ENCODE assay signal across 8 cellular contexts in genomic region chr4:169010125-169011023, GRCh38. TPM values are rescaled to one million over a fixed set of nuclear protein-coding genes. Genes with fewer than 3 reads are reported as not detected.
DNase-seq lines count a peak whose midpoint lies in the region; ATAC-seq and TF ChIP-seq lines count a peak whose summit lies in the region.

TSS of gene CBR4 (minus strand) at chr4:169010255. CDS start at chr4:169010089, 166 bp downstream.

- H4K20me1 ChIP-seq in OCI-LY1 (ENCODE audit: insufficient read depth, low read length), result no peaks in the 10 kb centered on the region

- 2% methylated on average over 54 of the region's 54 CpGs for WGBS in HUES64

- H3K27ac Mint-ChIP-seq in endothelial cell (ENCODE audit: unreplicated experiment), result peak within 1 kb of the TSS; percentile 93

- TF ChIP-seq CTCF in OCI-LY1 (IDR thresholded peaks at IDR 0.05; ENCODE audit: low read length) (no peak), endothelial cell (IDR thresholded peaks at IDR 0.05; ENCODE audit: unreplicated experiment) (peak; percentile 20)

- peak within 1 kb of the TSS; percentile 95 for H3K4me3 Mint-ChIP-seq in endothelial cell (ENCODE audit: unreplicated experiment)

- peak within 1 kb of the TSS; percentile 88 for H3K4me2 ChIP-seq in OCI-LY1 (ENCODE audit: low read length)

- peak; percentile 97 for ATAC-seq in GM21423 (IDR thresholded peaks at IDR 0.05; ENCODE audit: unreplicated experiment)

- H3K9me3 ChIP-seq in HUES64 (ENCODE audit: insufficient read depth, low read depth, low read length), result no peaks in the 10 kb centered on the region
- H3K9me3 ChIP-seq in OCI-LY1 (ENCODE audit: low read length), result no peaks in the 10 kb centered on the region

- H3K4me3 ChIP-seq in HUES64 (ENCODE audit: low read length) (peak within 1 kb of the TSS; percentile 84), OCI-LY1 (ENCODE audit: low read depth, low read length, poor library complexity, severe bottlenecking) (peak within 1 kb of the TSS; percentile 82)

- H3K4me1 Mint-ChIP-seq in endothelial cell (ENCODE audit: unreplicated experiment), result peaks cover 16% of the 10 kb centered on the region

- no peaks in the 10 kb centered on the region for H3K9me2 ChIP-seq in OCI-LY1 (ENCODE audit: low read depth, low read length)

- H3K36me3 ChIP-seq in HUES64 (ENCODE audit: insufficient read depth, low read length), result peaks cover 17% of the 10 kb centered on the region
- peaks cover 15% of the 10 kb centered on the region; the same call in 1 of the 2 replicates for H3K36me3 ChIP-seq in OCI-LY1 (ENCODE audit: insufficient read depth, low read length)

- H3K4me1 ChIP-seq in HUES64 (ENCODE audit: insufficient read depth, low read length), result peaks cover 23% of the 10 kb centered on the region
- peaks cover 34% of the 10 kb centered on the region for H3K4me1 ChIP-seq in OCI-LY1 (ENCODE audit: insufficient read depth, low read length, severe bottlenecking)

- H3K27ac ChIP-seq in HUES64 (ENCODE audit: low read depth, low read length) (peak within 1 kb of the TSS; percentile 89), OCI-LY1 (ENCODE audit: low read depth, low read length, poor library complexity, severe bottlenecking) (peak within 1 kb of the TSS; percentile 77)

- H3F3A ChIP-seq in OCI-LY1 (ENCODE audit: insufficient read depth, low read length), result no peaks in the 10 kb centered on the region

- 0 out of 2 replicates have a peak within 1 kb of the TSS, but pooled peaks have one; percentile 6 for H2AFZ ChIP-seq in OCI-LY1 (ENCODE audit: low read length)

- DNase-seq in D341Med (ENCODE audit: low spot score) (peak; percentile 92), endothelial cell (ENCODE audit: low spot score) (peak; percentile 90), midbrain (lab: John Stamatoyannopoulos, UW) (peak; percentile 98)
- peak; percentile 94 for DNase-seq in activated CD8-positive, alpha-beta memory T cell treated with anti-CD3 and anti-CD28 coated beads, Interleukin-2, amount 50 U/mL, for 48 hours
- DNase-seq in stimulated activated CD8-positive, alpha-beta memory T cell treated with anti-CD3 and anti-CD28 coated beads, Interleukin-2, amount 100 ng/mL, for 48 hours (ENCODE audit: low read depth in 2 of 2), result peak; percentile 90

- H3K79me2 ChIP-seq in OCI-LY1 (ENCODE audit: insufficient read depth, low read length), result peaks cover 17% of the 10 kb centered on the region

- H3K9me3 Mint-ChIP-seq in endothelial cell (ENCODE audit: unreplicated experiment), result no peaks in the 10 kb centered on the region

- no peaks in the 10 kb centered on the region for H3K36me3 Mint-ChIP-seq in endothelial cell (ENCODE audit: low read depth, unreplicated experiment)

- peak within 1 kb of the TSS; percentile 97 for H3K9ac ChIP-seq in HUES64 (ENCODE audit: low read depth, low read length)
- H3K9ac ChIP-seq in OCI-LY1 (ENCODE audit: low read length), result peak within 1 kb of the TSS; percentile 84

- H3K27me3 ChIP-seq in HUES64 (ENCODE audit: insufficient read depth, low read length) (no peaks in the 10 kb centered on the region), OCI-LY1 (ENCODE audit: insufficient read depth, low read length) (no peaks in the 10 kb centered on the region)

- H3K27me3 Mint-ChIP-seq in endothelial cell (ENCODE audit: unreplicated experiment), result peaks cover 1% of the 10 kb centered on the region

RNA-seq across cellular contexts. Expression of gene CBR4, which starts in this region (rescaled TPM):
- polyA plus RNA-seq in HUES64 (2013, experiment 1 of 2), result 14.3 TPM
- polyA plus RNA-seq in HUES64 (2013, experiment 2 of 2), result 15.8 TPM
- total RNA-seq in endothelial cell (ENCODE audit: unreplicated experiment), result 21.4 TPM

Comparison
In these comparisons a context has a peak if more than half of its experiments do, and no peak if none do; other contexts are left out.
1. Peak in every context shown above with its lines: DNase-seq, ATAC-seq, H3K4me3 ChIP-seq and H3K27ac ChIP-seq.